14 cellular contexts compared by ENCODE assay signal in genomic region chr5:3597002-3597726, GRCh38. TPM values are rescaled to one million over a fixed set of nuclear protein-coding genes. Genes with fewer than 3 reads are reported as not detected.
A peak's percentile ranks its signal among the peaks of the same experiment; 100 is the strongest.
DNase-seq lines count a peak whose midpoint lies in the region; ATAC-seq and TF ChIP-seq lines count a peak whose summit lies in the region.
"Had no signal": no experiment of that assay in that cellular context is flagged by ENCODE, and none has a peak within 500 bp of the region (broad histone marks: within the 10 kb centered on the region; RNA-seq: fewer than 3 reads in every experiment).

No MANE protein-coding gene starts in this region.

- peaks cover 45 to 55% of the 10 kb centered on the region in 2 experiments for H3K4me1 Mint-ChIP-seq in H9

- TF ChIP-seq CTCF in H9 (conservative IDR thresholded peaks at IDR 0.05) (no peak), ascending aorta (IDR thresholded peaks at IDR 0.05) (no peak), parathyroid adenoma (IDR thresholded peaks at IDR 0.05) (no peak)

- DNase-seq in H9 (peak; percentile 33), ascending aorta (ENCODE audit: low spot score in 2 of 2) (no peak), NCI-H69 (lab: John Stamatoyannopoulos, UW) (no peak), posterior cingulate gyrus (no peak)
- DNase-seq: activated CD4-positive, alpha-beta T cell treated with anti-CD3 and anti-CD28 coated beads for 48 hours; effector memory CD8-positive, alpha-beta T cell; naive thymus-derived CD4-positive, alpha-beta T cell; NCI-H510A; SIG-M5 had no signal

- H3K14ac ChIP-seq in H9 (ENCODE audit: insufficient read depth, low read length), result no peak overlapping the region

- H3K4me3 Mint-ChIP-seq in H9, result peak overlapping the region; percentile 59 to 77
- H3K4me3 Mint-ChIP-seq: activated naive CD8-positive, alpha-beta T cell; effector memory CD8-positive, alpha-beta T cell; stimulated activated effector memory CD8-positive, alpha-beta T cell treated with anti-CD3 and anti-CD28 coated beads, Interleukin-12 subunit alpha, Interleukin-12 subunit beta, amount 100 ng/mL, for 72 hours had no signal

- H3K9ac ChIP-seq in H9 (ENCODE audit: extremely low read depth, insufficient read length, low read length), result no peak overlapping the region
- no peak overlapping the region for H3K9ac ChIP-seq in iPS-15b (ENCODE audit: low read depth, low read length)
- no peak overlapping the region for H3K9ac ChIP-seq in parathyroid adenoma

- no CpG with 5 or more reads among the region's 38 CpGs for WGBS in H9 (ENCODE audit: extremely low coverage, insufficient read length, low lambda C conversion rate)

- H2BK20ac ChIP-seq in H9 (ENCODE audit: low read depth, low read length, poor library complexity, severe bottlenecking), result no peak overlapping the region

- H3K4me3 ChIP-seq in ascending aorta (peak overlapping the region; percentile 30 to 65), iPS-15b (ENCODE audit: low read depth, low read length) (peak overlapping the region; percentile 20), parathyroid adenoma (ENCODE audit: low read depth, low read length) (peak overlapping the region; percentile 27)

- H3K27me3 ChIP-seq in H9 (ENCODE audit: insufficient read depth, low read length) (peaks cover 82% of the 10 kb centered on the region), ascending aorta (peaks cover 19% of the 10 kb centered on the region), iPS-15b (ENCODE audit: control insufficient read depth, insufficient read depth, low read length) (peaks cover 82% of the 10 kb centered on the region), parathyroid adenoma (ENCODE audit: control insufficient read depth, insufficient read depth, low read length) (no peaks in the 10 kb centered on the region)

- no peaks in the 10 kb centered on the region for H4K20me1 ChIP-seq in H9 (ENCODE audit: control insufficient read depth, insufficient read depth, insufficient read length)

- no peak for ATAC-seq in HG03196 (IDR thresholded peaks at IDR 0.05; ENCODE audit: unreplicated experiment)
- ATAC-seq: effector memory CD8-positive, alpha-beta T cell; naive thymus-derived CD4-positive, alpha-beta T cell; stimulated activated effector memory CD8-positive, alpha-beta T cell treated with anti-CD3 and anti-CD28 coated beads, Interleukin-12 subunit alpha, Interleukin-12 subunit beta, amount 100 ng/mL, for 72 hours had no signal

- H4K91ac ChIP-seq in H9 (ENCODE audit: insufficient read length, low read depth, low read length), result no peak overlapping the region

- H2BK5ac ChIP-seq in H9 (ENCODE audit: insufficient read length, low read length), result no peak overlapping the region

- H2BK12ac ChIP-seq in H9 (ENCODE audit: insufficient read length, low read depth, low read length), result no peak overlapping the region

- no peak overlapping the region for H4K8ac ChIP-seq in H9 (replicated peaks; ENCODE audit: insufficient read length, low read depth, low read length)

- H2AK5ac ChIP-seq in H9 (ENCODE audit: insufficient read length, low read length), result no peak overlapping the region

- H3K27ac ChIP-seq in H9 (ENCODE audit: insufficient read length, low read depth, low read length) (no peak overlapping the region), ascending aorta (peak overlapping the region in 1 of 2 donors; percentile 75), parathyroid adenoma (no peak overlapping the region)

- H3K18ac ChIP-seq in H9 (ENCODE audit: insufficient read length, low read depth, low read length), result no peak overlapping the region

- no peaks in the 10 kb centered on the region for H3K79me1 ChIP-seq in H9 (ENCODE audit: insufficient read depth, low read depth, low read length, poor library complexity, severe bottlenecking)

- peaks cover 0 to 2% (median 0%) of the 10 kb centered on the region in 3 experiments; a peak in 2 of 7 replicates for H3K36me3 Mint-ChIP-seq in H9 (ENCODE audit: insufficient read depth in 1 of 3, low read depth in 3 of 3)
- H3K36me3 Mint-ChIP-seq: activated naive CD8-positive, alpha-beta T cell; stimulated activated effector memory CD8-positive, alpha-beta T cell treated with anti-CD3 and anti-CD28 coated beads, Interleukin-12 subunit alpha, Interleukin-12 subunit beta, amount 100 ng/mL, for 72 hours had no signal

- H3K79me2 ChIP-seq in H9 (ENCODE audit: insufficient read depth, low read length) (no peaks in the 10 kb centered on the region), parathyroid adenoma (no peaks in the 10 kb centered on the region)

- no peaks in the 10 kb centered on the region for H3K9me3 ChIP-seq in H9 (ENCODE audit: control insufficient read depth, low read depth, low read length)
- H3K9me3 ChIP-seq in ascending aorta, result no peaks in the 10 kb centered on the region
- no peaks in the 10 kb centered on the region for H3K9me3 ChIP-seq in iPS-15b (ENCODE audit: control insufficient read depth, insufficient read depth, low read length)
- H3K9me3 ChIP-seq in parathyroid adenoma (ENCODE audit: control insufficient read depth, low read length), result no peaks in the 10 kb centered on the region

- H2BK15ac ChIP-seq in H9 (ENCODE audit: low read depth, low read length), result no peak overlapping the region

- H4K5ac ChIP-seq in H9 (ENCODE audit: insufficient read length, low read depth, low read length), result no peak overlapping the region

- intact Hi-C loops in ascending aorta (cut with DNase I) (no loop called here), posterior cingulate gyrus (cut with DNase I) (no loop called here)

- H3K4me1 ChIP-seq in H9 (ENCODE audit: insufficient read depth, low read length) (0 out of 2 replicates have a peak, but pooled peaks cover 2% of the 10 kb centered on the region), ascending aorta (peaks cover 0 to 5% of the 10 kb centered on the region in 2 donors), iPS-15b (ENCODE audit: control insufficient read depth, insufficient read depth, low read length) (peaks cover 11% of the 10 kb centered on the region), parathyroid adenoma (no peaks in the 10 kb centered on the region)

- H3K4me2 ChIP-seq in H9 (ENCODE audit: insufficient read depth, insufficient read length, low read length) (peak overlapping the region; percentile 28), parathyroid adenoma (ENCODE audit: low read length) (no peak overlapping the region)

- H3T11ph ChIP-seq in H9 (ENCODE audit: low read length), result no peak overlapping the region

- peaks cover 17% of the 10 kb centered on the region for H3K23me2 ChIP-seq in H9 (ENCODE audit: insufficient read length, low read depth, low read length, poor library complexity, severe bottlenecking)

- H2AFZ ChIP-seq in H9 (ENCODE audit: low read length) (no peak overlapping the region), parathyroid adenoma (no peak overlapping the region)

- H2BK120ac ChIP-seq in H9 (ENCODE audit: low read depth, low read length, poor library complexity, severe bottlenecking), result no peak overlapping the region

- no peaks in the 10 kb centered on the region for H3K36me3 ChIP-seq in ascending aorta
- no peaks in the 10 kb centered on the region for H3K36me3 ChIP-seq in iPS-15b (ENCODE audit: control insufficient read depth, insufficient read depth, low read length)
- no peaks in the 10 kb centered on the region for H3K36me3 ChIP-seq in parathyroid adenoma (ENCODE audit: control insufficient read depth, insufficient read depth, low read length)

- peaks cover 93% of the 10 kb centered on the region for H3K27me3 Mint-ChIP-seq in H9 (ENCODE audit: low read depth)

- H3K9me3 Mint-ChIP-seq in H9, result peaks cover 3 to 10% of the 10 kb centered on the region in 2 experiments; a peak in 2 of 5 replicates

- no peak overlapping the region; a peak in 1 of 7 replicates for H3K27ac Mint-ChIP-seq in H9
- H3K27ac Mint-ChIP-seq: activated naive CD8-positive, alpha-beta T cell; effector memory CD8-positive, alpha-beta T cell; stimulated activated effector memory CD8-positive, alpha-beta T cell treated with anti-CD3 and anti-CD28 coated beads, Interleukin-12 subunit alpha, Interleukin-12 subunit beta, amount 100 ng/mL, for 72 hours had no signal

- H3K23ac ChIP-seq in H9 (ENCODE audit: insufficient read length, low read depth, low read length), result no peak overlapping the region

- no peak overlapping the region for H3K56ac ChIP-seq in H9 (ENCODE audit: insufficient read length, low read depth, low read length)

- no peak overlapping the region for H3K4ac ChIP-seq in H9 (ENCODE audit: low read depth, low read length)

RNA-seq across cellular contexts. Expression of gene IRX1, which starts 1.5 kb away (rescaled TPM):
- total RNA-seq in H9 (2021), result 3.6 and 4.1 TPM in 2 replicates
- total RNA-seq in ascending aorta, result 10.3 TPM
- total RNA-seq: naive thymus-derived CD4-positive, alpha-beta T cell had no signal
